1 cellular context compared by ENCODE assay signal in genomic region chr12:74285773-74286172, GRCh38.
TF ChIP-seq lines count a peak whose summit lies in the region.

No MANE protein-coding gene starts in this region.

TF ChIP-seq in K562, 482 proteins besides CTCF, POLR2A, EP300 and RAD21 (continued from another document):
- TF ChIP-seq, protein P1, sequence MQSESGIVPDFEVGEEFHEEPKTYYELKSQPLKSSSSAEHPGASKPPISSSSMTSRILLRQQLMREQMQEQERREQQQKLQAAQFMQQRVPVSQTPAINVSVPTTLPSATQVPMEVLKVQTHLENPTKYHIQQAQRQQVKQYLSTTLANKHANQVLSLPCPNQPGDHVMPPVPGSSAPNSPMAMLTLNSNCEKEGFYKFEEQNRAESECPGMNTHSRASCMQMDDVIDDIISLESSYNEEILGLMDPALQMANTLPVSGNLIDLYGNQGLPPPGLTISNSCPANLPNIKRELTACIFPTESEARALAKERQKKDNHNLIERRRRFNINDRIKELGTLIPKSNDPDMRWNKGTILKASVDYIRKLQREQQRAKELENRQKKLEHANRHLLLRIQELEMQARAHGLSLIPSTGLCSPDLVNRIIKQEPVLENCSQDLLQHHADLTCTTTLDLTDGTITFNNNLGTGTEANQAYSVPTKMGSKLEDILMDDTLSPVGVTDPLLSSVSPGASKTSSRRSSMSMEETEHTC (IDR thresholded peaks at IDR 0.05), result no peak
- TF ChIP-seq CXXC5 (CRISPR knock-in tag; IDR thresholded peaks at IDR 0.05), result no peak
- no peak for TF ChIP-seq ZNF282 (CRISPR knock-in tag; IDR thresholded peaks at IDR 0.05)
- no peak for TF ChIP-seq JUN (IDR thresholded peaks at IDR 0.05; ENCODE audit: borderline replicate concordance, low read depth, low read length)
- TF ChIP-seq JUN (CRISPR knock-in tag; IDR thresholded peaks at IDR 0.05; ENCODE audit: borderline replicate concordance), result no peak
- no peak for TF ChIP-seq ELF4 (CRISPR knock-in tag; IDR thresholded peaks at IDR 0.05)
- no peak for TF ChIP-seq BRD9 (IDR thresholded peaks at IDR 0.05; ENCODE audit: low read depth, partially characterized antibody)
- TF ChIP-seq DDX20 (tag; IDR thresholded peaks at IDR 0.05; ENCODE audit: low read depth), result no peak
- TF ChIP-seq BACH1 (tag; IDR thresholded peaks at IDR 0.05), result no peak
- TF ChIP-seq ETS1 (conservative IDR thresholded peaks at IDR 0.05; ENCODE audit: control insufficient read depth, low read depth, low read length), result no peak
- no peak for TF ChIP-seq DACH1 (IDR thresholded peaks at IDR 0.05; ENCODE audit: partially characterized antibody)
